ENCODE assay signal across 8 cellular contexts in genomic region chr4:73257995-73258667, GRCh38. TPM values are rescaled to one million over a fixed set of nuclear protein-coding genes. Genes with fewer than 3 reads are reported as not detected.
A peak's percentile ranks its signal among the peaks of the same experiment; 100 is the strongest.
DNase-seq lines count a peak whose midpoint lies in the region; ATAC-seq lines count a peak whose summit lies in the region.

No MANE protein-coding gene starts in this region.

- H3K27ac ChIP-seq in thymus (ENCODE audit: low read depth), result peak overlapping the region; percentile 98

- H3K27me3 ChIP-seq in thymus (ENCODE audit: control insufficient read depth, insufficient read depth), result no peaks in the 10 kb centered on the region

- DNase-seq in NCI-H1092 treated with DMSO at 0.1 percent for 48 hours (lab: John Stamatoyannopoulos, UW) (peak; percentile 54), NCI-H1092 (lab: John Stamatoyannopoulos, UW) (no peak), SK-N-DZ (ENCODE audit: low spot score) (peak; percentile 45), dermis blood vessel endothelial cell (peak; percentile 53), medulla oblongata (ENCODE audit: extremely low spot score) (peak; percentile 45)

- ATAC-seq in GM19043 (IDR thresholded peaks at IDR 0.05; ENCODE audit: low read depth, unreplicated experiment) (peak; percentile 22), HG03139 (IDR thresholded peaks at IDR 0.05; ENCODE audit: unreplicated experiment) (peak; percentile 17)

- no peaks in the 10 kb centered on the region for H3K9me3 ChIP-seq in thymus (ENCODE audit: control insufficient read depth)

- peak overlapping the region; percentile 93 for H3K4me3 ChIP-seq in thymus (ENCODE audit: low read length)

- WGBS in thymus, result under 1% methylated on average over 53 of the region's 54 CpGs

- H3K4me1 ChIP-seq in thymus (ENCODE audit: control insufficient read depth, insufficient read depth, low read length), result no peaks in the 10 kb centered on the region

- H3K36me3 ChIP-seq in thymus (ENCODE audit: control insufficient read depth, insufficient read depth), result no peaks in the 10 kb centered on the region

RNA-seq across cellular contexts. Expression of gene ANKRD17, which starts 0.5 kb away (rescaled TPM):
- polyA plus RNA-seq in SK-N-DZ (2014; cell fraction: cytosol; rRNA removed), result 19.9 and 25.3 TPM in 2 replicates
- polyA plus RNA-seq in SK-N-DZ (2014; cell fraction: nucleus; rRNA removed), result 14.9 and 18.3 TPM in 2 replicates
- total RNA-seq in dermis blood vessel endothelial cell, result 56.0 and 90.3 TPM in 2 replicates
- 12.0 TPM for polyA plus RNA-seq in thymus
